8 cellular contexts compared by ENCODE assay signal in the genomic region with DNA sequence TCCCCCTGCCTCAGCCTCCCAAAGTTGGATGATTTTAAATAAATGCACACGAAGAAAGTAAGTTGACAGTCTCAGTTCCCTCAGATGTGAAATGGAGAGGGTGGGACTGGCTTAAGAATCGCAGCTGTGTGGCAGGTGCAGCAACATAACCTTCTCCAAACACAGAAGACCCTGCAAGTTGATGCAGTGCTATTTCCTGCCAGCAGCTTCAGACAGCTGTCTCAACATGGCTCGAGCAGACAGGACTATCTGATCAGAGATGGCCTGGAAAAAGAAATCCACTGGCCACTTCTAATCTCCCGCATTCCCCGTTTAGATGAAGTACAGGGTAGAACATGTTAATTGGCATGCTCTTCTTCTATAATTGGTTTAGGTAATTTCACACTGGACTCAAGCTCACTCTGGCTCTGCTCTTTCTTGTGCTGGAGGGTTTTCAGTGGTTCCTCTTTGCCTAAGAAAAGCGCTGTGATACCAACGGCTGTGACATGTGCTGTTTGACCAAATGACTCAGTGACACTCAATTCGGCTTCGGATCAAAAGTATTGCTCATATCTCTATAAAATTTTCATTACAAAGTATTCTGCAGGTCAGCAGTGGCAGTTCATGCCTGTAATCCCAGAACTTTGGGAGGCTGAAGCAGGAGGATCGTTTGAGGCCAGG. TPM values are rescaled to one million over a fixed set of nuclear protein-coding genes. Genes with fewer than 3 reads are reported as not detected.
DNase-seq lines count a peak whose midpoint lies in the region; ATAC-seq and TF ChIP-seq lines count a peak whose summit lies in the region.

No MANE protein-coding gene starts in this region.

- no peak overlapping the region for H3K27ac ChIP-seq in mammary epithelial cell (ENCODE audit: insufficient read depth, low read depth, low read length)
- no peak overlapping the region for H3K27ac ChIP-seq in CD4-positive, alpha-beta T cell (ENCODE audit: low read depth, low read length)

- no peaks in the 10 kb centered on the region for H3K36me3 Mint-ChIP-seq in CD4-positive, alpha-beta T cell (ENCODE audit: low read depth)

- H3K4me1 ChIP-seq in mammary epithelial cell (ENCODE audit: insufficient read depth, low read length), result no peaks in the 10 kb centered on the region

- no peaks in the 10 kb centered on the region for H3K36me3 ChIP-seq in mammary epithelial cell (ENCODE audit: insufficient read depth, low read length)

- 66% methylated on average over 10 of the region's 10 CpGs for WGBS in mammary epithelial cell (ENCODE audit: low coverage, missing lambda C conversion rate)

- no peaks in the 10 kb centered on the region for H3K27me3 ChIP-seq in mammary epithelial cell (ENCODE audit: insufficient read depth, low read length)
- no peaks in the 10 kb centered on the region for H3K27me3 ChIP-seq in CD4-positive, alpha-beta T cell (ENCODE audit: control insufficient read depth, insufficient read depth, low read length)

- POLR2A ChIA-PET in CD4-positive, alpha-beta T cell (lab: Charles Lee), result no interaction called here

- H3K9me3 ChIP-seq in mammary epithelial cell (replicated peaks; ENCODE audit: insufficient read depth, low read length), result no peaks in the 10 kb centered on the region
- H3K9me3 ChIP-seq in CD4-positive, alpha-beta T cell (ENCODE audit: control insufficient read depth, low read length), result no peaks in the 10 kb centered on the region

- no peak overlapping the region for H3K4me3 Mint-ChIP-seq in CD4-positive, alpha-beta T cell

- DNase-seq in KBM-7 (peak; percentile 63), germinal center (ENCODE audit: low spot score) (peak; percentile 25), mammary epithelial cell (no peak), NCI-H1436 treated with DMSO at 0.1 percent for 48 hours (lab: John Stamatoyannopoulos, UW) (no peak), head of caudate nucleus (no peak)
- DNase-seq in CD4-positive, alpha-beta T cell, result no peak

- CTCF ChIA-PET in mammary epithelial cell (lab: Charles Lee; ENCODE audit: low non-redundant PET), result no interaction called here
- CTCF ChIA-PET in CD4-positive, alpha-beta T cell (lab: Charles Lee), result interaction anchor here (1.2 kb wide), 1 partner anchor 11 kb away, joined by 3 read pairs; no protein-coding TSS in a partner anchor

- no peaks in the 10 kb centered on the region for H4K20me1 ChIP-seq in mammary epithelial cell (ENCODE audit: insufficient read depth, low read length)

- intact Hi-C loops in mammary epithelial cell (cut with micrococcal nuclease) (no loop called here), head of caudate nucleus (cut with DNase I) (no loop called here)
- intact Hi-C loops in CD4-positive, alpha-beta T cell (cut with DNase I, micrococcal nuclease), result no loop called here

- no TSS peak for BruUV-seq in mammary epithelial cell (replicated peaks; lab: Mats Ljungman, UMichigan)

- H3K79me2 ChIP-seq in mammary epithelial cell (ENCODE audit: insufficient read depth, low read length), result no peaks in the 10 kb centered on the region

- dilution Hi-C loops in mammary epithelial cell (cut with HindIII; ENCODE audit: low sequenced_read_pairs), result no loop called here

- no peaks in the 10 kb centered on the region for H3K9me3 Mint-ChIP-seq in CD4-positive, alpha-beta T cell

- no peak overlapping the region for H3K9ac ChIP-seq in mammary epithelial cell (ENCODE audit: insufficient read depth, low read length)

- H3K4me3 ChIP-seq in mammary epithelial cell (replicated peaks in 1 of 3; ENCODE audit: insufficient read depth in 1 of 3, low read depth in 2 of 3, low read length in 3 of 3), result no peak overlapping the region

- in situ Hi-C loops in KBM-7 (cut with MboI; ENCODE audit: low pct_unique_long_range_greater_than_20kb, low sequenced_read_pairs), result no loop called here
- in situ Hi-C loops in mammary epithelial cell (cut with MboI; ENCODE audit: low sequenced_read_pairs in 2 of 2), result no loop called here

- H3K4me1 Mint-ChIP-seq in CD4-positive, alpha-beta T cell (ENCODE audit: low read depth), result no peaks in the 10 kb centered on the region

- H3K4me2 ChIP-seq in mammary epithelial cell (ENCODE audit: insufficient read depth, low read depth, low read length), result no peak overlapping the region

- no peak overlapping the region for H2AFZ ChIP-seq in mammary epithelial cell (ENCODE audit: low read depth, low read length)

- ATAC-seq in GM18502 (IDR thresholded peaks at IDR 0.05; ENCODE audit: poor library complexity, unreplicated experiment), result peak; percentile 46
- peak; percentile 58 for ATAC-seq in GM21576 (IDR thresholded peaks at IDR 0.05; ENCODE audit: unreplicated experiment)
- no peak for ATAC-seq in CD4-positive, alpha-beta T cell (ENCODE audit: poor library complexity)

- no peak overlapping the region for H3K27ac Mint-ChIP-seq in CD4-positive, alpha-beta T cell

- H3K27me3 Mint-ChIP-seq in CD4-positive, alpha-beta T cell, result no peaks in the 10 kb centered on the region

- TF ChIP-seq CTCF in mammary epithelial cell (conservative IDR thresholded peaks at IDR 0.05 in 1 of 2, IDR thresholded peaks at IDR 0.05 in 1 of 2; ENCODE audit: extremely low read depth in 1 of 2, insufficient read depth in 1 of 2, low read depth in 1 of 2, low read length in 2 of 2), result no peak
- no peak for TF ChIP-seq CTCF in CD4-positive, alpha-beta T cell (IDR thresholded peaks at IDR 0.05)

RNA-seq across cellular contexts. Expression of a gene that starts 40.2 kb away (rescaled TPM):
- total RNA-seq in mammary epithelial cell, result under 1 TPM; 0.12 to 0.50 TPM
- polyA plus RNA-seq in mammary epithelial cell, result 0.08 TPM
- not detected for polyA minus RNA-seq in mammary epithelial cell
- 1 to 10 TPM in 1 of 2 experiments, under 1 TPM in 1; 0.74 to 1.5 TPM for total RNA-seq in CD4-positive, alpha-beta T cell

Comparison
In these comparisons a context has a peak if more than half of its experiments do, and no peak if none do; other contexts are left out.
1. DNase-seq: peak in KBM-7 (single experiment) and germinal center (single experiment); none in mammary epithelial cell (single experiment), NCI-H1436 treated with DMSO at 0.1 percent for 48 hours (single experiment), head of caudate nucleus (0 of 42) and CD4-positive, alpha-beta T cell (0 of 10).